9 cellular contexts compared by ENCODE assay signal in genomic region chr4:19224820-19225219, GRCh38.
DNase-seq lines count a peak whose midpoint lies in the region; ATAC-seq, FAIRE-seq and TF ChIP-seq lines count a peak whose summit lies in the region.
"Had no signal": no experiment of that assay in that cellular context is flagged by ENCODE, and none has a peak within 500 bp of the region (broad histone marks: within the 10 kb centered on the region; RNA-seq: fewer than 3 reads in every experiment).

No MANE protein-coding gene starts in this region.

- H3K27ac ChIP-seq in endothelial cell of umbilical vein (ENCODE audit: insufficient read depth, low read depth, low read length): no peak overlapping the region
- H3K27ac ChIP-seq in small intestine (ENCODE audit: low read depth in 1 of 2, low read length in 1 of 2): no peak overlapping the region
- H3K27ac ChIP-seq: SK-N-MC had no signal

- no peaks in the 10 kb centered on the region for H3K27me3 ChIP-seq in endothelial cell of umbilical vein (ENCODE audit: control insufficient read depth in 2 of 2, insufficient read depth in 2 of 2, low read length in 2 of 2)
- H3K27me3 ChIP-seq in small intestine (ENCODE audit: control insufficient read depth in 2 of 2, insufficient read depth in 2 of 2, low read length in 2 of 2): no peaks in the 10 kb centered on the region

- 6 to 22% (median 14%) methylated on average over 2 of the region's 2 CpGs for WGBS in small intestine, 3 donors

- H3K4me3 ChIP-seq in endothelial cell of umbilical vein (replicated peaks in 1 of 3; ENCODE audit: insufficient read depth in 1 of 3, low read depth in 1 of 3, low read length in 3 of 3): no peak overlapping the region
- no peak overlapping the region for H3K4me3 ChIP-seq in small intestine (ENCODE audit: low read depth in 1 of 2, low read length in 2 of 2)
- H3K4me3 ChIP-seq: SK-N-MC had no signal

- CTCF ChIA-PET in endothelial cell of umbilical vein (lab: Charles Lee): interaction anchor here (1.0 to 3.4 kb wide), 4 partner anchors 583 to 1027 kb away, joined by 3 to 25 read pairs (median 3); partner anchors contain the start of gene SLIT2

- peak; percentile 70 for FAIRE-seq in endothelial cell of umbilical vein (lab: Jason Lieb, UNC)
- peak; percentile 92 for FAIRE-seq in small intestine (lab: Jason Lieb, UNC)

- no peaks in the 10 kb centered on the region for H3K9me1 ChIP-seq in endothelial cell of umbilical vein (replicated peaks; ENCODE audit: control insufficient read depth, extremely low read depth, insufficient read depth, low read length)

- ATAC-seq in HG03045 (IDR thresholded peaks at IDR 0.05; ENCODE audit: unreplicated experiment): no peak

- dilution Hi-C loops in endothelial cell of umbilical vein (cut with MboI; ENCODE audit: extremely low pct_ligation_motif_present, low sequenced_read_pairs): no loop called here

- TF ChIP-seq CTCF in endothelial cell of umbilical vein (IDR thresholded peaks at IDR 0.05; ENCODE audit: extremely low read depth in 1 of 2, insufficient read depth in 1 of 2, low read depth in 1 of 2, low read length in 2 of 2): no peak

- H2AFZ ChIP-seq in endothelial cell of umbilical vein (ENCODE audit: low read depth, low read length): no peak overlapping the region

- no peak overlapping the region for H3K9ac ChIP-seq in endothelial cell of umbilical vein (replicated peaks; ENCODE audit: extremely low read depth, insufficient read depth, low read length)

- H3K4me2 ChIP-seq in endothelial cell of umbilical vein (ENCODE audit: insufficient read depth, low read length): no peak overlapping the region

- intact Hi-C loops in endothelial cell of umbilical vein (cut with micrococcal nuclease): loop anchor here (1.0 to 10.0 kb wide), 4 partner anchors 260 to 1023 kb away; no protein-coding TSS in a partner anchor

- POLR2A ChIA-PET in endothelial cell of umbilical vein (lab: Charles Lee): no interaction called here

- no peaks in the 10 kb centered on the region for H3K4me1 ChIP-seq in endothelial cell of umbilical vein (ENCODE audit: control insufficient read depth, extremely low read depth, insufficient read depth, low read length)
- H3K4me1 ChIP-seq in small intestine (ENCODE audit: control insufficient read depth in 2 of 2, insufficient read depth in 1 of 2, low read depth in 1 of 2, low read length in 1 of 2): no peaks in the 10 kb centered on the region

- no peaks in the 10 kb centered on the region for H4K20me1 ChIP-seq in endothelial cell of umbilical vein (replicated peaks; ENCODE audit: control insufficient read depth, extremely low read depth, insufficient read depth, low read length)

- BruUV-seq in endothelial cell of umbilical vein (replicated peaks; lab: Mats Ljungman, UMichigan): no TSS peak

- H3K9me3 ChIP-seq in endothelial cell of umbilical vein (replicated peaks; ENCODE audit: control insufficient read depth, insufficient read depth, low read length) (no peaks in the 10 kb centered on the region), small intestine (ENCODE audit: control insufficient read depth, low read depth) (no peaks in the 10 kb centered on the region)

- no peaks in the 10 kb centered on the region for H3K79me2 ChIP-seq in endothelial cell of umbilical vein (ENCODE audit: control insufficient read depth, insufficient read depth, low read length)

- peak; percentile 33 for DNase-seq in NOMO-1 treated with DMSO at 0.1 percent for 48 hours (lab: John Stamatoyannopoulos, UW; ENCODE audit: unreplicated experiment)
- no peak for DNase-seq in NOMO-1 treated with dmso at 0.1 percent for 144 hours (lab: John Stamatoyannopoulos, UW; ENCODE audit: unreplicated experiment)
- peak; percentile 41 for DNase-seq in NCI-H748 (lab: John Stamatoyannopoulos, UW; ENCODE audit: unreplicated experiment)
- DNase-seq in endothelial cell of umbilical vein (ENCODE audit: low read depth, low spot score): peak; percentile 49
- peak; percentile 7 for DNase-seq in small intestine
- no peak for DNase-seq in DMS79 treated with DMSO at 0.1 percent for 48 hours (lab: John Stamatoyannopoulos, UW)
- DNase-seq in DMS153 treated with DMSO at 0.1 percent for 48 hours (lab: John Stamatoyannopoulos, UW; ENCODE audit: unreplicated experiment): no peak

- TF ChIP-seq POLR2A in endothelial cell of umbilical vein (IDR thresholded peaks at IDR 0.05; ENCODE audit: low read depth, low read length): no peak

- no peaks in the 10 kb centered on the region for H3K36me3 ChIP-seq in endothelial cell of umbilical vein (ENCODE audit: control insufficient read depth in 2 of 2, extremely low read depth in 1 of 2, insufficient read depth in 2 of 2, low read length in 2 of 2)
- no peaks in the 10 kb centered on the region for H3K36me3 ChIP-seq in small intestine (ENCODE audit: control insufficient read depth in 2 of 2, insufficient read depth in 2 of 2, low read length in 2 of 2)

TF ChIP-seq in endothelial cell of umbilical vein, 7 proteins besides CTCF, POLR2A, EP300 and RAD21:
- TF ChIP-seq MYC (IDR thresholded peaks at IDR 0.05; ENCODE audit: low read depth, low read length): no peak
- no peak for TF ChIP-seq GATA2 (IDR thresholded peaks at IDR 0.05; ENCODE audit: insufficient read depth, insufficient read length, low read depth, low read length)
- TF ChIP-seq EZH2 (IDR thresholded peaks at IDR 0.05; ENCODE audit: borderline replicate concordance, low read depth, low read length, severe bottlenecking): no peak
- no peak for TF ChIP-seq JUN (IDR thresholded peaks at IDR 0.05; ENCODE audit: borderline replicate concordance, insufficient read depth, insufficient read length, low read depth)
- no peak for TF ChIP-seq POLR2AphosphoS5 (IDR thresholded peaks at IDR 0.05; ENCODE audit: insufficient read depth, low read depth, low read length)
- TF ChIP-seq MAX (IDR thresholded peaks at IDR 0.05; ENCODE audit: insufficient read depth, insufficient read length): no peak
- no peak for TF ChIP-seq FOS (IDR thresholded peaks at IDR 0.05; ENCODE audit: borderline replicate concordance, insufficient read depth, low read length)
TF ChIP-seq in endothelial cell of umbilical vein: peak in this region for 0.

Comparison
In these comparisons a context has a peak if more than half of its experiments do, and no peak if none do; other contexts are left out.
1. DNase-seq: peak in NOMO-1 treated with DMSO at 0.1 percent for 48 hours (single experiment), NCI-H748 (single experiment), endothelial cell of umbilical vein (single experiment) and small intestine (single experiment); none in NOMO-1 treated with dmso at 0.1 percent for 144 hours (single experiment), DMS79 treated with DMSO at 0.1 percent for 48 hours (single experiment) and DMS153 treated with DMSO at 0.1 percent for 48 hours (single experiment).